Comparison of ENCODE assay signal across 8 cellular contexts in genomic region chr12:57632369-57632897, GRCh38. TPM values are rescaled to one million over a fixed set of nuclear protein-coding genes. Genes with fewer than 3 reads are reported as not detected.
DNase-seq lines count a peak whose midpoint lies in the region; ATAC-seq and TF ChIP-seq lines count a peak whose summit lies in the region.

No MANE protein-coding gene starts in this region.

- no peaks in the 10 kb centered on the region for H3K9me3 Mint-ChIP-seq in activated CD4-positive, alpha-beta memory T cell treated with anti-CD3 and anti-CD28 coated beads for 36 hours

- no peak overlapping the region for H3K27ac Mint-ChIP-seq in activated CD4-positive, alpha-beta memory T cell treated with anti-CD3 and anti-CD28 coated beads for 36 hours

- no peaks in the 10 kb centered on the region for H3K36me3 Mint-ChIP-seq in activated CD4-positive, alpha-beta memory T cell treated with anti-CD3 and anti-CD28 coated beads for 36 hours

- intact Hi-C loops in activated CD4-positive, alpha-beta memory T cell treated with anti-CD3 and anti-CD28 coated beads for 36 hours (cut with micrococcal nuclease) = loop anchor here (5.0 kb wide), 2 partner anchors 60 to 110 kb away; partner anchors contain the start of gene OS9

- no peak overlapping the region for H3K27ac ChIP-seq in neutrophil

- ATAC-seq in HG03066 (IDR thresholded peaks at IDR 0.05; ENCODE audit: low read depth, unreplicated experiment) (peak; percentile 10), GM18519 (IDR thresholded peaks at IDR 0.05; ENCODE audit: low FRiP score, unreplicated experiment) (no peak), HG03469 (IDR thresholded peaks at IDR 0.05; ENCODE audit: unreplicated experiment) (no peak)

- H3K9me3 ChIP-seq in neutrophil = no peaks in the 10 kb centered on the region

- DNase-seq in EL (peak; percentile 48), fibroblast of peridontal ligament (ENCODE audit: extremely low read depth) (peak; percentile 15), GM19240 (ENCODE audit: insufficient read length, low spot score) (no peak)
- DNase-seq in activated CD4-positive, alpha-beta memory T cell treated with anti-CD3 and anti-CD28 coated beads for 36 hours = peak; percentile 37

- peaks cover 12% of the 10 kb centered on the region for H3K4me1 Mint-ChIP-seq in activated CD4-positive, alpha-beta memory T cell treated with anti-CD3 and anti-CD28 coated beads for 36 hours (ENCODE audit: low read depth)

- peak overlapping the region; percentile 71 for H3K4me3 Mint-ChIP-seq in activated CD4-positive, alpha-beta memory T cell treated with anti-CD3 and anti-CD28 coated beads for 36 hours

- peaks cover 45% of the 10 kb centered on the region for H3K27me3 Mint-ChIP-seq in activated CD4-positive, alpha-beta memory T cell treated with anti-CD3 and anti-CD28 coated beads for 36 hours

- POLR2A ChIA-PET in activated CD4-positive, alpha-beta memory T cell treated with anti-CD3 and anti-CD28 coated beads for 36 hours (lab: Charles Lee) = no interaction called here

- peaks cover 19 to 20% of the 10 kb centered on the region in 2 experiments for H3K4me1 ChIP-seq in neutrophil (ENCODE audit: control insufficient read depth in 1 of 2, insufficient read depth in 1 of 2, low read depth in 1 of 2, low read length in 1 of 2)

- no peak for TF ChIP-seq CTCF in neutrophil (IDR thresholded peaks at IDR 0.05)

- H3K4me3 ChIP-seq in neutrophil (ENCODE audit: low read depth in 1 of 2, low read length in 1 of 2) = peak overlapping the region; percentile 27 to 65

- H3K27me3 ChIP-seq in neutrophil = peaks cover 98% of the 10 kb centered on the region

- CTCF ChIA-PET in activated CD4-positive, alpha-beta memory T cell treated with anti-CD3 and anti-CD28 coated beads for 36 hours (lab: Charles Lee) = interaction anchor here (0.6 to 5.1 kb wide), 12 partner anchors 10 to 173 kb away, joined by 3 to 43 read pairs (median 4); partner anchors contain the start of genes GLI1 and PIP4K2C

- H3K36me3 ChIP-seq in neutrophil = no peaks in the 10 kb centered on the region

RNA-seq across cellular contexts. Expression of gene B4GALNT1, which starts 0.6 kb away (rescaled TPM):
- 1 to 10 TPM; 1.7 to 2.1 TPM for total RNA-seq in activated CD4-positive, alpha-beta memory T cell treated with anti-CD3 and anti-CD28 coated beads for 36 hours

RNA-seq across cellular contexts. Expression of gene ARHGEF25, which starts 21.2 kb away (rescaled TPM):
- total RNA-seq in activated CD4-positive, alpha-beta memory T cell treated with anti-CD3 and anti-CD28 coated beads for 36 hours = 1 to 10 TPM; 1.4 to 2.5 TPM

RNA-seq across cellular contexts. Expression of gene DTX3, which starts 27.8 kb away (rescaled TPM):
- total RNA-seq in activated CD4-positive, alpha-beta memory T cell treated with anti-CD3 and anti-CD28 coated beads for 36 hours = 10 to 100 TPM; 15.4 to 15.8 TPM

RNA-seq across cellular contexts. Expression of gene PIP4K2C, which starts 41.4 kb away (rescaled TPM):
- 10 to 100 TPM; 17.8 to 20.6 TPM for total RNA-seq in activated CD4-positive, alpha-beta memory T cell treated with anti-CD3 and anti-CD28 coated beads for 36 hours
